15 cellular contexts compared by ENCODE assay signal in genomic region chr4:99938243-99938753, GRCh38. TPM values are rescaled to one million over a fixed set of nuclear protein-coding genes. Genes with fewer than 3 reads are reported as not detected.
DNase-seq lines count a peak whose midpoint lies in the region; ATAC-seq, FAIRE-seq and TF ChIP-seq lines count a peak whose summit lies in the region.
"Had no signal": no experiment of that assay in that cellular context is flagged by ENCODE, and none has a peak within 500 bp of the region (broad histone marks: within the 10 kb centered on the region; RNA-seq: fewer than 3 reads in every experiment).

No MANE protein-coding gene starts in this region.

- H3K9me3 Mint-ChIP-seq in CD8-positive, alpha-beta T cell: peaks cover 4% of the 10 kb centered on the region
- H3K9me3 Mint-ChIP-seq in central memory CD8-positive, alpha-beta T cell: no peaks in the 10 kb centered on the region

- DNase-seq in CD8-positive, alpha-beta T cell: no peak
- no peak for DNase-seq in central memory CD8-positive, alpha-beta T cell (ENCODE audit: low spot score in 2 of 2)
- no peak for DNase-seq in breast epithelium (ENCODE audit: low spot score in 2 of 2)
- no peak for DNase-seq in HPDE6-E6E7 (ENCODE audit: extremely low spot score)
- no peak for DNase-seq in NCI-H510A (lab: John Stamatoyannopoulos, UW)
- DNase-seq: Caco-2; CD8-positive, alpha-beta memory T cell; GF-D8; HCEC 1CT; HFFc6 had no signal

- H3K4me3 ChIP-seq in CD8-positive, alpha-beta T cell (ENCODE audit: low read depth, low read length): no peak overlapping the region
- H3K4me3 ChIP-seq in breast epithelium: no peak overlapping the region

- POLR2A ChIA-PET in CD8-positive, alpha-beta T cell (lab: Charles Lee): no interaction called here

- CTCF ChIA-PET in CD8-positive, alpha-beta T cell (lab: Charles Lee): no interaction called here

- ATAC-seq in CD8-positive, alpha-beta T cell: no peak
- no peak for ATAC-seq in SK-N-SH treated with all-trans-retinoic acid at 6 μM for 48 hours
- no peak for ATAC-seq in central memory CD8-positive, alpha-beta T cell (replicated peaks; ENCODE audit: extremely low read depth, poor library complexity, severe bottlenecking)
- ATAC-seq in GM19395 (IDR thresholded peaks at IDR 0.05; ENCODE audit: unreplicated experiment): no peak

- FAIRE-seq in A204.1 (lab: Jason Lieb, UNC): peak; percentile 58

- H3K9me3 ChIP-seq in CD8-positive, alpha-beta T cell (ENCODE audit: low read length): no peaks in the 10 kb centered on the region
- H3K9me3 ChIP-seq in breast epithelium: peaks cover 6 to 26% of the 10 kb centered on the region in 2 donors

- no peak for TF ChIP-seq POLR2A in breast epithelium (IDR thresholded peaks at IDR 0.05)

- H3K27me3 Mint-ChIP-seq in CD8-positive, alpha-beta T cell (ENCODE audit: low read depth): no peaks in the 10 kb centered on the region
- no peaks in the 10 kb centered on the region for H3K27me3 Mint-ChIP-seq in central memory CD8-positive, alpha-beta T cell
- H3K27me3 Mint-ChIP-seq: CD8-positive, alpha-beta memory T cell had no signal

- no peaks in the 10 kb centered on the region for H3K27me3 ChIP-seq in CD8-positive, alpha-beta T cell (ENCODE audit: insufficient read depth, low read length)
- no peaks in the 10 kb centered on the region for H3K27me3 ChIP-seq in breast epithelium

- no peak for TF ChIP-seq CTCF in CD8-positive, alpha-beta T cell (IDR thresholded peaks at IDR 0.05)
- no peak for TF ChIP-seq CTCF in breast epithelium (IDR thresholded peaks at IDR 0.05)

- H3K36me3 Mint-ChIP-seq in CD8-positive, alpha-beta T cell: peaks cover 45% of the 10 kb centered on the region
- H3K36me3 Mint-ChIP-seq in central memory CD8-positive, alpha-beta T cell (ENCODE audit: insufficient read depth): peaks cover 23% of the 10 kb centered on the region

- intact Hi-C loops in CD8-positive, alpha-beta T cell (cut with DNase I, micrococcal nuclease): no loop called here
- intact Hi-C loops in breast epithelium (cut with DNase I; ENCODE audit: low total_unique reads): no loop called here

- H3K36me3 ChIP-seq in CD8-positive, alpha-beta T cell (ENCODE audit: insufficient read depth, low read length): peaks cover 7% of the 10 kb centered on the region
- no peaks in the 10 kb centered on the region for H3K36me3 ChIP-seq in breast epithelium

- peaks cover 42% of the 10 kb centered on the region for H3K4me1 Mint-ChIP-seq in CD8-positive, alpha-beta T cell (ENCODE audit: low read depth)
- peaks cover 45% of the 10 kb centered on the region for H3K4me1 Mint-ChIP-seq in central memory CD8-positive, alpha-beta T cell

- H3K4me3 Mint-ChIP-seq in CD8-positive, alpha-beta T cell: no peak overlapping the region
- H3K4me3 Mint-ChIP-seq in central memory CD8-positive, alpha-beta T cell: no peak overlapping the region
- H3K4me3 Mint-ChIP-seq: CD14-positive monocyte; CD8-positive, alpha-beta memory T cell; HFFc6 had no signal

- peaks cover 27% of the 10 kb centered on the region for H3K4me1 ChIP-seq in CD8-positive, alpha-beta T cell (ENCODE audit: insufficient read depth, low read length)
- no peaks in the 10 kb centered on the region for H3K4me1 ChIP-seq in breast epithelium
- H3K4me1 ChIP-seq: Caco-2 had no signal

- H3K27ac Mint-ChIP-seq in CD8-positive, alpha-beta T cell: peak overlapping the region; percentile 64
- peak overlapping the region; percentile 3 for H3K27ac Mint-ChIP-seq in central memory CD8-positive, alpha-beta T cell (ENCODE audit: low read depth)
- H3K27ac Mint-ChIP-seq: CD14-positive monocyte, HFFc6 had no signal

- H3K27ac ChIP-seq in CD8-positive, alpha-beta T cell (ENCODE audit: low read depth, low read length): no peak overlapping the region
- H3K27ac ChIP-seq in breast epithelium: no peak overlapping the region
- H3K27ac ChIP-seq: HL-60 had no signal

TF ChIP-seq in SK-N-SH treated with all-trans-retinoic acid at 6 μM for 48 hours, 23 proteins besides CTCF, POLR2A, EP300 and RAD21:
- peak; percentile 41; the same call in 1 of the 2 replicates for TF ChIP-seq TCF4 (CRISPR knock-in tag; IDR thresholded peaks at IDR 0.05; ENCODE audit: borderline replicate concordance)
- TF ChIP-seq ZC3H10 (CRISPR knock-in tag; IDR thresholded peaks at IDR 0.05): no peak
- TF ChIP-seq BACH2 (CRISPR knock-in tag; IDR thresholded peaks at IDR 0.05; ENCODE audit: borderline replicate concordance): no peak
TF ChIP-seq in SK-N-SH treated with all-trans-retinoic acid at 6 μM for 48 hours: peak in this region for 1.

RNA-seq across cellular contexts. Expression of gene DNAJB14, which starts 8.1 kb away (rescaled TPM):
- total RNA-seq in CD8-positive, alpha-beta T cell: 10 to 100 TPM; 69.5 to 71.8 TPM
- 10 to 100 TPM; 33.4 to 46.4 (median 37.4) TPM for total RNA-seq in breast epithelium

RNA-seq across cellular contexts. Expression of gene H2AZ1, which starts 11.8 kb away (rescaled TPM):
- 100 to 1,000 TPM in 1 of 2 experiments, 10 to 100 TPM in 1; 99.6 to 103 TPM for total RNA-seq in CD8-positive, alpha-beta T cell
- 100 to 1,000 TPM; 114 to 166 (median 125) TPM for total RNA-seq in breast epithelium

RNA-seq across cellular contexts. Expression of gene LAMTOR3, which starts 44.1 kb away (rescaled TPM):
- total RNA-seq in CD8-positive, alpha-beta T cell: 10 to 100 TPM; 29.3 to 32.4 TPM
- 10 to 100 TPM; 40.6 to 79.3 (median 44.0) TPM for total RNA-seq in breast epithelium
